1 cellular context compared by ENCODE assay signal in the genomic region with DNA sequence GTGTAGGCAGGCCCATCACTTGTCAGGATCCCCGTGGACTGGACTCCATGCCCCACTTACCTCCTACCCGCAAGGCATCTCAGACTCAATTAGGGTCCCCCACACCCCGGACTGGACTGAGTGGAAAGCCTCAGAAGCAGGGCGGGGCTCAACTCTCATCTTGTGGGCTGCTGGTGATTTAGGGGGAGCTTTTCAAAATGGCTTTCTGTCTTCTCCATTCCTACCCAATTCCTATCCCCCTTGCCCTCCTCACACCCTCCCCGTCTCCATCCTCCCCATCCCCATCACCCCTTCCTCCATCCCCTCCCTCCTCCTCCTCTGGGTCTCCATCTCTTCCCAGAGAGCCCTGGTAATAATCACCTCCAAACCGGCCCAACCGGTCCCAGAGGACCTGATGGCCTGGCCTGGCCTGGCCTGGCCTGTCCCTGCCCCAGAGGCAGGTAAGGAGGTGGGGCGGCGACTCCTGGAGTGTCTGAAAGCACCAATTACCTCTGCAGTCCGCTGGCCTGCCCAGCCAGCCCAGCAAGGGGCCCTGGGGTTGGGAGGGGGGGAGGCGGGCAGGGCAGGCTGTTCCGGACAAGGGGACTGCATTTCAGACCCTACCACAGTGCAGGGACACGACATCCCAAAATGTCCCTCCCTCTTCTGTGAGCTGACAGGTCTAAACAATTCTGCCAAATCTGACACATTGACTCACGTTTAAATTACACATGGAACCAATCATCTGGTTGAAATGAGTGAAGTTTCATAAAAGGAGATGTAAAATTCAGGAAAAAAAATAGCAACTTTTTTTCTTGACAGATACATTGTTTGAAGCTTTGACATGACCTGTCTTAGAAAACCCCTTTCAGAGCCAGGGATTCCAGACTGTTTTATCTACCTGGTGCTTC.
A peak's percentile ranks its signal among the peaks of the same experiment; 100 is the strongest.
TF ChIP-seq lines count a peak whose summit lies in the region.

No MANE protein-coding gene starts in this region.

TF ChIP-seq in HepG2, 621 proteins besides CTCF, POLR2A, EP300 and RAD21:
- TF ChIP-seq HNF1A (IDR thresholded peaks at IDR 0.05; ENCODE audit: low read depth): no peak
- no peak for TF ChIP-seq HNF1A (CRISPR knock-in tag; IDR thresholded peaks at IDR 0.05; ENCODE audit: borderline replicate concordance)
- peak; percentile 60 for TF ChIP-seq PCBP2 (optimal IDR thresholded peaks at IDR 0.05; ENCODE audit: low read depth, low read length, poor library complexity, severe bottlenecking)
- no peak for TF ChIP-seq ZNF615 (CRISPR knock-in tag; IDR thresholded peaks at IDR 0.05; ENCODE audit: borderline replicate concordance)
